ENCODE assay signal across 8 cellular contexts in the genomic region with DNA sequence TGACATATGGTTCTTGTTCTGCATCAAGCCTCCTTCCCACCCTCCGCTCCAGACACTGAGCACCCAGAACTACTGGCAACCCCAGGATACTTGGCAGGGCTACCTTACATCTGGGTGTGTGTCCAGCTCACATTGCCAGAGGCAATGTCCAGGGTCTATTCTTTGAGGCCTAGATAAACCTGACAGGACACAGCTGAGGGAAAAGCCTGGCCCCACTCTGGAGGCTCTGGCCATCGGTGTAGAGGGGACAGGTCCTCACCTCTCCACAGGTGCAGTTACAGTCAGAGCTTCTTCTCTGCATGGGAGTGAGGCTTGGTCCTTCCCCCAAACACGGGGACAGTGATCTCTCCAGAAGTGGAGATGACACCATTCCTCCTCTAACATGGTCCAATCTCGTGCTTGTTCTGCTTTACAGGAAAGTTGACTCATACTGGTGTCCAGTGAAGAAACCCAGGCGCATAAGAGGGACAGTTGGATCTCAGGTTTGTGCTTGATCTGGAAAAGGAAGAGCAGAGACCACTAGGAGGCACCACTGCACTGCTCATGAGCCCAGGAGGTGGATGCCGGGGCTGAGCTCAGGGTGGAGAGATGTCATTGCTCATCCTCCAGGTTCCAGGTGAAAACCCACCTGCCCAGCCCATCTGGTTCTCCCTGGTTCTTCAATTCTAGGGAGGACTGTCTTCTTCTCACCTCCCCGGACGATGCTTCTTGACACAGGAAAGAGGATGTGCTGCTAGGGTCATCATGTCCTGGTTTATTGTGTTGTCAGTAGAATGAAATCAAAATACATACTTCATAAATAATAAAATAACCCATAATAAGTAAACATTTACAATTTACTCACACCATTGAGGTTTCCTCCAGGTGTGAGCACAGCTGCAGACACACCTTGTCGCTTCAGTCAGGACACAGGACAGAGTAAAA. TPM values are rescaled to one million over a fixed set of nuclear protein-coding genes. Genes with fewer than 3 reads are reported as not detected.
DNase-seq lines count a peak whose midpoint lies in the region; ATAC-seq lines count a peak whose summit lies in the region.

No MANE protein-coding gene starts in this region.

- no peaks in the 10 kb centered on the region for H3K9me3 Mint-ChIP-seq in activated naive CD8-positive, alpha-beta T cell treated with anti-CD3 and anti-CD28 coated beads for 36 hours

- H3K4me1 Mint-ChIP-seq in activated naive CD8-positive, alpha-beta T cell treated with anti-CD3 and anti-CD28 coated beads for 36 hours, result peaks cover 17% of the 10 kb centered on the region

- intact Hi-C loops in cardiac septum (cut with DNase I), result loop anchor here (1.0 kb wide), 1 partner anchor 97 kb away; no protein-coding TSS in a partner anchor

- no peak for ATAC-seq in HG02840 (IDR thresholded peaks at IDR 0.05; ENCODE audit: low FRiP score, unreplicated experiment)
- no peak for ATAC-seq in GM19328 (IDR thresholded peaks at IDR 0.05; ENCODE audit: unreplicated experiment)

- no peak overlapping the region for H3K4me3 Mint-ChIP-seq in activated naive CD8-positive, alpha-beta T cell treated with anti-CD3 and anti-CD28 coated beads for 36 hours

- no peaks in the 10 kb centered on the region for H3K27me3 Mint-ChIP-seq in activated naive CD8-positive, alpha-beta T cell treated with anti-CD3 and anti-CD28 coated beads for 36 hours

- no peak overlapping the region for H3K27ac Mint-ChIP-seq in activated naive CD8-positive, alpha-beta T cell treated with anti-CD3 and anti-CD28 coated beads for 36 hours

- DNase-seq in ELF-1 (ENCODE audit: low read depth, low spot score) (peak; percentile 86), HUDEP-2 (lab: John Stamatoyannopoulos, UW; ENCODE audit: unreplicated experiment in 76 of 76) (peak in 60 of 76 experiments; percentile 9 to 75 (median 54)), SKM-1 treated with dmso at 0.1 percent for 144 hours (lab: John Stamatoyannopoulos, UW; ENCODE audit: unreplicated experiment) (peak; percentile 64), cardiac septum (ENCODE audit: low spot score) (peak; percentile 81), renal cortical epithelial cell (ENCODE audit: low read depth) (peak; percentile 71)
- DNase-seq in activated naive CD8-positive, alpha-beta T cell treated with anti-CD3 and anti-CD28 coated beads for 36 hours, result peak; percentile 60

- peaks cover 3% of the 10 kb centered on the region for H3K36me3 Mint-ChIP-seq in activated naive CD8-positive, alpha-beta T cell treated with anti-CD3 and anti-CD28 coated beads for 36 hours

RNA-seq across cellular contexts. Expression of a gene that starts 14.7 kb away (rescaled TPM):
- total RNA-seq in activated naive CD8-positive, alpha-beta T cell treated with anti-CD3 and anti-CD28 coated beads for 36 hours, result 100 to 1,000 TPM; 178 to 181 TPM
- total RNA-seq in cardiac septum, result 40.4 TPM
- total RNA-seq in renal cortical epithelial cell, result 7.8 and 25.9 TPM in 2 replicates

RNA-seq across cellular contexts. Expression of a gene that starts 57.0 kb away (rescaled TPM):
- total RNA-seq in activated naive CD8-positive, alpha-beta T cell treated with anti-CD3 and anti-CD28 coated beads for 36 hours, result 10 to 100 TPM; 10.6 to 11.5 TPM
- total RNA-seq in cardiac septum (not detected), renal cortical epithelial cell (0.10 and 0.69 TPM in 2 replicates)
